ENCODE assay signal across 18 cellular contexts in the genomic region with DNA sequence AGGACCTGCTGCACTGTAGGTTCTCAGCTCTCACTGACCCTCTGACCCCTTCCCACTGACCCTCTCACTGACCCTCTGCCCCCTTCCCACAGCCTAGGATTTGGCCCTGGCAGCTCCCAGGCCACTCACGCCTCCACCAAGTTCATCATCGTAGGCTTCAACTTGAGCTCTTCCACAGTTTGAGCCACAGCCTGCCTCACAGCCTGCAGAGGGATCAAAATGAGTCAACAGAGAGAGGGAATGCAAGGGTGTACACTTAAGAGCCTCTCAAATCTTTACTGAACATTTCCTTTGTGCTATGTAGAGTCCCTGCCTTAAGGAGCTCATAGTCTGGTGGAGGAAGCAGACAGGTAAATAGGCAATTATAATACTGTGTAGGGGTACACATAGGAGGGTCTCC. TPM values are rescaled to one million over a fixed set of nuclear protein-coding genes. Genes with fewer than 3 reads are reported as not detected.
"Had no signal": no experiment of that assay in that cellular context is flagged by ENCODE, and none has a peak within 500 bp of the region (broad histone marks: within the 10 kb centered on the region; RNA-seq: fewer than 3 reads in every experiment).

No MANE protein-coding gene starts in this region.

- H3K36me3 ChIP-seq: breast epithelium, right atrium auricular region had no signal

- H3K27me3 ChIP-seq: breast epithelium, right atrium auricular region had no signal

- H3K9me3 ChIP-seq: breast epithelium, right atrium auricular region had no signal

- H3K27ac ChIP-seq: breast epithelium, right atrium auricular region, SK-N-MC had no signal

- H3K4me1 Mint-ChIP-seq: stimulated activated memory B cell treated with anti-CD40 and anti-IgM and Interleukin-4, amounts not matched to agents 10 μg/mL and 1 μg/mL and 100 μg/mL, for 72 hours had no signal

- ATAC-seq: left cardiac atrium; stimulated activated memory B cell treated with anti-CD40 and anti-IgM and Interleukin-4, amounts not matched to agents 10 μg/mL and 1 μg/mL and 100 μg/mL, for 72 hours; WTC11 had no signal

- H3K27me3 Mint-ChIP-seq: activated naive CD8-positive, alpha-beta T cell treated with anti-CD3 and anti-CD28 coated beads, Interleukin-2, amount 10 ng/mL, durations not matched to agents 7 days and 5 days; stimulated activated memory B cell treated with anti-CD40 and anti-IgM and Interleukin-4, amounts not matched to agents 10 μg/mL and 1 μg/mL and 100 μg/mL, for 72 hours had no signal

- H3K4me1 ChIP-seq: breast epithelium, right atrium auricular region had no signal

- DNase-seq: activated gamma-delta T cell treated with Interleukin-2 at 50 U/mL for 16 hours; activated naive CD8-positive, alpha-beta T cell treated with anti-CD3 and anti-CD28 coated beads, Interleukin-2, amount 10 ng/mL, durations not matched to agents 7 days and 5 days; aorta; glutamatergic neuron; left cardiac atrium; midbrain; nucleus accumbens; small intestine; trophoblast cell had no signal

- H3K4me3 Mint-ChIP-seq: activated naive CD8-positive, alpha-beta T cell treated with anti-CD3 and anti-CD28 coated beads, Interleukin-2, amount 10 ng/mL, durations not matched to agents 7 days and 5 days; stimulated activated memory B cell treated with anti-CD40 and anti-IgM and Interleukin-4, amounts not matched to agents 10 μg/mL and 1 μg/mL and 100 μg/mL, for 72 hours; WTC11 had no signal

- H3K9me3 Mint-ChIP-seq: activated naive CD8-positive, alpha-beta T cell treated with anti-CD3 and anti-CD28 coated beads, Interleukin-2, amount 10 ng/mL, durations not matched to agents 7 days and 5 days; stimulated activated memory B cell treated with anti-CD40 and anti-IgM and Interleukin-4, amounts not matched to agents 10 μg/mL and 1 μg/mL and 100 μg/mL, for 72 hours; WTC11 had no signal

- H3K27ac Mint-ChIP-seq: stimulated activated memory B cell treated with anti-CD40 and anti-IgM and Interleukin-4, amounts not matched to agents 10 μg/mL and 1 μg/mL and 100 μg/mL, for 72 hours; WTC11 had no signal

- H3K4me3 ChIP-seq: breast epithelium, lung, right atrium auricular region, SK-N-MC had no signal

RNA-seq across cellular contexts. Expression of gene HEATR9, which starts 12.1 kb away (rescaled TPM):
- total RNA-seq: aorta, chondrocyte, dermis microvascular lymphatic vessel endothelial cell, left cardiac atrium, posterior vena cava, right atrium auricular region, WTC11 had no signal
- polyA plus RNA-seq: aorta, small intestine had no signal

RNA-seq across cellular contexts. Expression of gene CCL5, which starts 23.6 kb away (rescaled TPM):
- total RNA-seq: chondrocyte had no signal
